In the genomic region with DNA sequence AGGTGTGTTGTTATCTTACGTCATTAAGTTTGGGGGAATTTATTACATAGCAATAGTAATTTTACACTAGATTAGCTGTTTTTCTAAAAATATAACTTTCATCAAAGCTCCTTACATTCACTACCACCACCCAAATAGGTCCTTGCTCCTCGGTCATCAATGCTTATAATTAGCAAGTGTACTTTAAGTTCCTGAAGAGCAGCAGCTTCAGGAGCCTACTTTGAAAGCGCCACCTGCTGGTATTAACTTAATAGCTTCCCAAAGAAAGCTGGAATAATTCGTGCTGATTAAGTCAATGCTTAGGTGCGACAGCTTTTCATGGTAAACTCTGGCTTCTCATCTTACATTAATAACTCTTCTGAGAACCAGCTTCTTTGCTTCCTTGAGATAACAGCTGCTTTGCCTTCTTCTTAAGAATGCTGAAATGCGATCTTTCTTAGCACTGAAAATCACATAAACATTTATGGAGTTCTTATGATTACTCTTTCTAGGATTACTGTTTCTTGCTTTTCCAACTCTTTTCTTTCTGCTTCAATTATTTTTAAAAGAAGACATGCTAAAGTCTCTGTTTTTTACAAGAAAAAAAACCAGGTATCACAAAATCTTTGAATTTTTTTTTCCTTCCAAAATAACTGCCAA, we compare ENCODE assay signal across 8 cellular contexts. TPM values are rescaled to one million over a fixed set of nuclear protein-coding genes. Genes with fewer than 3 reads are reported as not detected.
DNase-seq lines count a peak whose midpoint lies in the region; ATAC-seq, FAIRE-seq and TF ChIP-seq lines count a peak whose summit lies in the region.

No MANE protein-coding gene starts in this region.

- TF ChIP-seq POLR2A in H1 (IDR thresholded peaks at IDR 0.05; ENCODE audit: control extremely low read depth in 1 of 2, low read depth in 2 of 2, low read length in 2 of 2): no peak

- peak; percentile 86 for FAIRE-seq in H1 (lab: Jason Lieb, UNC)

- CTCF ChIA-PET in RWPE1 (lab: Yijun Ruan, JAX): interaction anchor here (0.6 to 2.0 kb wide), 22 partner anchors 8 to 530 kb away, joined by 3 to 28 read pairs (median 4); a partner anchor contains a TSS
- CTCF ChIA-PET in H1 (lab: Charles Lee; ENCODE audit: partially characterized antibody): interaction anchor here (0.7 to 4.9 kb wide), 46 partner anchors 10 to 341 kb away, joined by 3 to 51 read pairs (median 4); a partner anchor contains a TSS

- H2BK20ac ChIP-seq in H1 (ENCODE audit: low read length): no peak overlapping the region

- no peaks in the 10 kb centered on the region for H3K27me3 Mint-ChIP-seq in activated T-cell treated with anti-CD3 and anti-CD28 coated beads, Interleukin-2, amount 50 U/mL, for 4 hours (ENCODE audit: low read depth)
- H3K27me3 Mint-ChIP-seq in activated T-cell treated with anti-CD3 and anti-CD28 coated beads, Interleukin-2, amount 50 U/mL, for 24 hours: no peaks in the 10 kb centered on the region

- no peak overlapping the region for H3K4me2 ChIP-seq in H1 (ENCODE audit: insufficient read depth in 1 of 2, low read depth in 2 of 2, low read length in 2 of 2)

- POLR2A ChIA-PET in RWPE1 (lab: Yijun Ruan, JAX; ENCODE audit: low non-redundant PET): no interaction called here
- POLR2A ChIA-PET in H1 (lab: Charles Lee; ENCODE audit: partially characterized antibody): no interaction called here

- no peak overlapping the region for H2BK12ac ChIP-seq in H1 (ENCODE audit: low read depth, low read length)

- H3K56ac ChIP-seq in H1 (replicated peaks; ENCODE audit: insufficient read length, low read depth, low read length): no peak overlapping the region

- H4K5ac ChIP-seq in H1 (ENCODE audit: insufficient read length, low read depth, low read length): no peak overlapping the region

- no peak overlapping the region for H3K9ac ChIP-seq in H1 (replicated peaks in 1 of 4; ENCODE audit: extremely low read depth in 1 of 4, low read depth in 3 of 4, low read length in 3 of 4)

- H3K79me1 ChIP-seq in H1 (ENCODE audit: low read depth, low read length): no peaks in the 10 kb centered on the region

- H3K27ac Mint-ChIP-seq in activated T-cell treated with anti-CD3 and anti-CD28 coated beads, Interleukin-2, amount 50 U/mL, for 24 hours: no peak overlapping the region

- no peaks in the 10 kb centered on the region for H4K20me1 ChIP-seq in H1 (replicated peaks in 1 of 2; ENCODE audit: control insufficient read depth in 1 of 2, insufficient read depth in 2 of 2, low read length in 2 of 2)

- H3K36me3 Mint-ChIP-seq in activated T-cell treated with anti-CD3 and anti-CD28 coated beads, Interleukin-2, amount 50 U/mL, for 4 hours (ENCODE audit: insufficient read depth): peaks cover 8% of the 10 kb centered on the region
- no peaks in the 10 kb centered on the region for H3K36me3 Mint-ChIP-seq in activated T-cell treated with anti-CD3 and anti-CD28 coated beads, Interleukin-2, amount 50 U/mL, for 24 hours (ENCODE audit: low read depth)

- no peak overlapping the region for H2BK5ac ChIP-seq in H1 (ENCODE audit: low read depth, low read length)

- no peaks in the 10 kb centered on the region for H3K4me1 ChIP-seq in H1 (replicated peaks in 1 of 4; ENCODE audit: control insufficient read depth in 3 of 4, insufficient read depth in 4 of 4, low read length in 3 of 4)

- DNase-seq in activated T-cell treated with anti-CD3 and anti-CD28 coated beads, Interleukin-2, amount 50 U/mL, for 4 hours: peak; percentile 12
- no peak for DNase-seq in activated T-cell treated with anti-CD3 and anti-CD28 coated beads, Interleukin-2, amount 50 U/mL, for 24 hours
- DNase-seq in RWPE1 (ENCODE audit: low spot score) (peak; percentile 79), H1 (ENCODE audit: low read depth in 1 of 2, low spot score in 2 of 2) (no peak), middle frontal gyrus (ENCODE audit: extremely low spot score, low spot score) (peak; percentile 50), GM19240 (ENCODE audit: insufficient read length, low spot score) (no peak)

- H3K4ac ChIP-seq in H1 (replicated peaks; ENCODE audit: insufficient read length, low read depth, low read length): no peak overlapping the region

- H3K79me2 ChIP-seq in H1 (ENCODE audit: control insufficient read depth in 1 of 2, insufficient read depth in 2 of 2, low read length in 2 of 2): no peaks in the 10 kb centered on the region

- H3K23ac ChIP-seq in H1 (ENCODE audit: insufficient read length): no peak overlapping the region

- TF ChIP-seq RAD21 in H1 (IDR thresholded peaks at IDR 0.05 in 1 of 2, conservative IDR thresholded peaks at IDR 0.05 in 1 of 2; ENCODE audit: low read depth in 2 of 2, low read length in 2 of 2): peak; percentile 52 to 71

- no peaks in the 10 kb centered on the region for H3K9me3 ChIP-seq in H1 (ENCODE audit: insufficient read depth in 2 of 2, low read depth in 1 of 2, low read length in 1 of 2)

- H3K4me3 ChIP-seq in H1 (ENCODE audit: extremely low read depth in 1 of 4, insufficient read depth in 2 of 4, low read depth in 3 of 4, low read length in 4 of 4): no peak overlapping the region

- no peak overlapping the region for H2AK5ac ChIP-seq in H1 (ENCODE audit: low read depth, low read length)

- TF ChIP-seq CTCF in LNCAP (IDR thresholded peaks at IDR 0.05) (peak; percentile 73), RWPE1 (conservative IDR thresholded peaks at IDR 0.05; ENCODE audit: low read depth) (peak; percentile 98), H1 (IDR thresholded peaks at IDR 0.05; ENCODE audit: control extremely low read depth in 1 of 3, insufficient read depth in 1 of 3, low read depth in 1 of 3, low read length in 3 of 3) (peak in 2 of 3 experiments; percentile 72 to 76; a peak in 3 of 4 replicates)

- no peak overlapping the region for H3K27ac ChIP-seq in RWPE1
- no peak overlapping the region for H3K27ac ChIP-seq in H1 (ENCODE audit: low read depth, low read length)

- H3K9me3 Mint-ChIP-seq in activated T-cell treated with anti-CD3 and anti-CD28 coated beads, Interleukin-2, amount 50 U/mL, for 4 hours: peaks cover 7% of the 10 kb centered on the region
- peaks cover 6% of the 10 kb centered on the region for H3K9me3 Mint-ChIP-seq in activated T-cell treated with anti-CD3 and anti-CD28 coated beads, Interleukin-2, amount 50 U/mL, for 24 hours

- no peak overlapping the region for H3K14ac ChIP-seq in H1 (ENCODE audit: insufficient read length)

- no peak for ATAC-seq in activated T-cell treated with anti-CD3 and anti-CD28 coated beads, Interleukin-2, amount 50 U/mL, for 4 hours
- no peak for ATAC-seq in GM18867 (IDR thresholded peaks at IDR 0.05; ENCODE audit: unreplicated experiment)

- H3K4me1 Mint-ChIP-seq in activated T-cell treated with anti-CD3 and anti-CD28 coated beads, Interleukin-2, amount 50 U/mL, for 4 hours (ENCODE audit: low read depth): peaks cover 18% of the 10 kb centered on the region
- H3K4me1 Mint-ChIP-seq in activated T-cell treated with anti-CD3 and anti-CD28 coated beads, Interleukin-2, amount 50 U/mL, for 24 hours (ENCODE audit: low read depth): peaks cover 21% of the 10 kb centered on the region

- TF ChIP-seq EP300 in H1 (IDR thresholded peaks at IDR 0.05; ENCODE audit: borderline replicate concordance in 1 of 2, low read depth in 2 of 2, low read length in 2 of 2): no peak

- H2AFZ ChIP-seq in H1 (ENCODE audit: low read length): no peak overlapping the region

- no peak overlapping the region for H4K8ac ChIP-seq in H1 (ENCODE audit: extremely low read depth, insufficient read depth, low read length)

- no peak overlapping the region for H3K4me3 Mint-ChIP-seq in activated T-cell treated with anti-CD3 and anti-CD28 coated beads, Interleukin-2, amount 50 U/mL, for 4 hours
- no peak overlapping the region for H3K4me3 Mint-ChIP-seq in activated T-cell treated with anti-CD3 and anti-CD28 coated beads, Interleukin-2, amount 50 U/mL, for 24 hours

- H4K91ac ChIP-seq in H1 (replicated peaks; ENCODE audit: insufficient read length, low read length): no peak overlapping the region

- no peaks in the 10 kb centered on the region for H3K23me2 ChIP-seq in H1 (ENCODE audit: low read depth, low read length)

- no peak overlapping the region for H2BK15ac ChIP-seq in H1 (ENCODE audit: low read length)

- H3K27me3 ChIP-seq in H1 (replicated peaks in 1 of 4; ENCODE audit: control insufficient read depth in 3 of 4, extremely low read depth in 1 of 4, insufficient read depth in 3 of 4, low read length in 3 of 4): no peaks in the 10 kb centered on the region

- no peak overlapping the region for H2BK120ac ChIP-seq in H1 (replicated peaks; ENCODE audit: low read depth, low read length)

- no peaks in the 10 kb centered on the region for H3K36me3 ChIP-seq in H1 (ENCODE audit: control insufficient read depth in 2 of 4, insufficient read depth in 4 of 4, low read length in 3 of 4)

- no peak overlapping the region for H3K18ac ChIP-seq in H1 (ENCODE audit: extremely low read depth, low read length)

- 36% methylated on average over 6 of the region's 6 CpGs; no CpG with 5 or more reads in 1 of the 2 experiments for WGBS in H1 (ENCODE audit: extremely low coverage in 1 of 2, insufficient coverage in 1 of 2, insufficient read length in 1 of 2, insufficient replicate concordance in 2 of 2, low coverage in 1 of 2, low lambda C conversion rate in 2 of 2, missing lambda C conversion rate in 1 of 2), 2 experiments

TF ChIP-seq in H1, 55 proteins besides CTCF, POLR2A, EP300 and RAD21 (continues in another document):
- TF ChIP-seq JUND (IDR thresholded peaks at IDR 0.05; ENCODE audit: low read length): no peak
- no peak for TF ChIP-seq SIRT6 (IDR thresholded peaks at IDR 0.05; ENCODE audit: low read length)

RNA-seq across cellular contexts. Expression of a gene that starts 10.0 kb away (rescaled TPM):
- under 1 TPM; 0.11 to 0.27 (median 0.18) TPM for total RNA-seq in activated T-cell treated with anti-CD3 and anti-CD28 coated beads, Interleukin-2, amount 50 U/mL, for 4 hours
- 0.15 and 0.24 TPM in 2 replicates for total RNA-seq in H1 (2021; fragmentation: NEBNext Ultra II Directional; extraction: Animal tissue kit (Norgen Biotek cat#: 25700))
- polyA plus RNA-seq in H1 (2011; rRNA removed): 0.35 and 0.46 TPM in 2 replicates
- polyA plus RNA-seq in H1 (2011; cell fraction: cytosol; rRNA removed): 0.58 TPM
- 0.50 TPM for polyA plus RNA-seq in H1 (2011; cell fraction: nucleus; rRNA removed)
- polyA plus RNA-seq in H1 (2012, experiment 1 of 2): 0.15 to 0.68 TPM (median 0.42 TPM) in 4 replicates
- polyA plus RNA-seq in H1 (2012, experiment 2 of 2): 0.03 TPM
- polyA plus RNA-seq in H1 (2013, experiment 1 of 2): 0.26 TPM
- 0.09 TPM for polyA plus RNA-seq in H1 (2013, experiment 2 of 2)
- 0.28 and 0.54 TPM in 2 replicates for polyA minus RNA-seq in H1 (2011; rRNA and poly(A)+ RNA removed)
- polyA minus RNA-seq in H1 (2011; cell fraction: cytosol; rRNA and poly(A)+ RNA removed): not detected
- polyA minus RNA-seq in H1 (2011; cell fraction: nucleus; rRNA and poly(A)+ RNA removed): 1.3 TPM

RNA-seq across cellular contexts. Expression of a gene that starts 14.6 kb away (rescaled TPM):
- 10 to 100 TPM; 45.4 to 48.6 (median 46.5) TPM for total RNA-seq in activated T-cell treated with anti-CD3 and anti-CD28 coated beads, Interleukin-2, amount 50 U/mL, for 4 hours
- total RNA-seq in H1 (2021; fragmentation: NEBNext Ultra II Directional; extraction: Animal tissue kit (Norgen Biotek cat#: 25700)): 13.9 and 14.3 TPM in 2 replicates
- polyA plus RNA-seq in H1 (2011; rRNA removed): 4.1 and 5.1 TPM in 2 replicates
- 6.5 TPM for polyA plus RNA-seq in H1 (2011; cell fraction: cytosol; rRNA removed)
- polyA plus RNA-seq in H1 (2011; cell fraction: nucleus; rRNA removed): 12.1 TPM
- polyA plus RNA-seq in H1 (2012, experiment 1 of 2): 7.6 to 8.8 TPM (median 8.3 TPM) in 4 replicates
- polyA plus RNA-seq in H1 (2012, experiment 2 of 2): 0.42 TPM
- 9.4 TPM for polyA plus RNA-seq in H1 (2013, experiment 1 of 2)
- 8.5 TPM for polyA plus RNA-seq in H1 (2013, experiment 2 of 2)
- polyA minus RNA-seq in H1 (2011; rRNA and poly(A)+ RNA removed): 10.9 and 13.5 TPM in 2 replicates
- polyA minus RNA-seq in H1 (2011; cell fraction: cytosol; rRNA and poly(A)+ RNA removed): 7.2 TPM
- polyA minus RNA-seq in H1 (2011; cell fraction: nucleus; rRNA and poly(A)+ RNA removed): 22.1 TPM

Comparison
In these comparisons a context has a peak if more than half of its experiments do, and no peak if none do; other contexts are left out.
1. DNase-seq: peak in activated T-cell treated with anti-CD3 and anti-CD28 coated beads, Interleukin-2, amount 50 U/mL, for 4 hours (single experiment), RWPE1 (single experiment) and middle frontal gyrus (single experiment); none in activated T-cell treated with anti-CD3 and anti-CD28 coated beads, Interleukin-2, amount 50 U/mL, for 24 hours (single experiment), H1 (0 of 2) and GM19240 (single experiment).
2. Peak in every context shown above with its lines, with median percentiles within 50 percentile points of each other: CTCF ChIP-seq.